23 cellular contexts compared by ENCODE assay signal in genomic region chr5:101515721-101516120, GRCh38.
"Had no signal": no experiment of that assay in that cellular context is flagged by ENCODE, and none has a peak within 500 bp of the region (broad histone marks: within the 10 kb centered on the region; RNA-seq: fewer than 3 reads in every experiment).

No MANE protein-coding gene starts in this region.

- H3K4me1 ChIP-seq: suprapubic skin, testis, tibial artery, tibial nerve, transverse colon, upper lobe of left lung, upper lobe of right lung, uterus, vagina had no signal

- DNase-seq: stimulated activated CD4-positive, alpha-beta T cell treated with anti-CD3 and anti-CD28 coated beads, Interleukin-2, amount 100 ng/mL, for 24 hours; stimulated activated CD4-positive, alpha-beta T cell treated with anti-CD3 and anti-CD28 coated beads, Interleukin-2, amount 100 ng/mL, for 48 hours; stimulated activated CD4-positive, alpha-beta T cell treated with anti-CD3 and anti-CD28 coated beads, Interleukin-4, amount 100 ng/mL, for 1 hour; stimulated activated CD4-positive, alpha-beta T cell treated with anti-CD3 and anti-CD28 coated beads, Interleukin-4, amount 100 ng/mL, for 24 hours; stimulated activated CD4-positive, alpha-beta T cell treated with anti-CD3 and anti-CD28 coated beads, Interleukin-4, amount 100 ng/mL, for 4 hours; stimulated activated CD8-positive, alpha-beta memory T cell treated with anti-CD3 and anti-CD28 coated beads, Interleukin-4, amount 100 ng/mL, for 48 hours; stimulated activated naive B cell treated with anti-CD40 and anti-IgM and Interleukin-4, amounts not matched to agents 10 μg/mL and 1 μg/mL and 100 μg/mL, for 72 hours; stimulated activated naive CD4-positive, alpha-beta T cell; stimulated activated naive CD4-positive, alpha-beta T cell treated with Interleukin-2 at 50 U/mL for 16 hours; stimulated activated naive CD8-positive, alpha-beta T cell treated with anti-CD3 and anti-CD28 coated beads, Interleukin-15, amount 100 ng/mL, for 72 hours; stimulated activated naive CD8-positive, alpha-beta T cell treated with anti-CD3 and anti-CD28 coated beads, Interleukin-15, Interleukin-2, amounts not matched to agents 100 U/mL and 50 U/mL, for 24 hours; substantia nigra; testis; tibial artery; transverse colon; trophoblast cell; upper lobe of left lung; upper lobe of right lung; uterus had no signal

- H3K27ac ChIP-seq: suprapubic skin, testis, thoracic aorta, tibial artery, tibial nerve, transverse colon, upper lobe of left lung, upper lobe of right lung, uterus, vagina had no signal

- H3K4me3 ChIP-seq: suprapubic skin, testis, thoracic aorta, tibial artery, tibial nerve, transverse colon, upper lobe of left lung, upper lobe of right lung, uterus, vagina had no signal

- H3K27me3 ChIP-seq: suprapubic skin, testis, tibial artery, tibial nerve, transverse colon, upper lobe of left lung, upper lobe of right lung, uterus, vagina had no signal

- H3K36me3 ChIP-seq: suprapubic skin, thoracic aorta, tibial artery, tibial nerve, transverse colon, upper lobe of left lung, upper lobe of right lung, uterus, vagina had no signal

- H3K9me3 ChIP-seq: suprapubic skin, testis, tibial artery, upper lobe of left lung, upper lobe of right lung, uterus, vagina had no signal
